ENCODE assay signal across 12 cellular contexts in the genomic region with DNA sequence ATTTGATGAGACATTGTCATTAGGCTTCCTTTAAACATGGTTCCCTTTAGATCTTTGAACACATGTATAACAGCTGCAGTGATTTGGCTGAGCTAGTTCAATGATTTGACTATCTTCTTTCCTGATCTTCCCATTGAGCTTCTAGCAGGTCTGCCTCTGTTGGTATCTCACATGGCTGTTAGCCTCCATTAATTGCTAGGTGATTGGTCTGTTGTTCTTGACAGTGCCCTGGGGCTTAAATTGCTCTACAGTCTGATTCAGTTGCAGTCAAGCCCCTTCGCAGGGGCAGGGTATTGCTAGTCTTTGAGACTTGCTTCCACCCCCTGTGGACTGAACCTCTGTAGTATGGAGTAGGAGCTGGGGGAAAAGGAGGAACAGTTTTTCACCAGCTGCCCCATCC.
"Had no signal": no experiment of that assay in that cellular context is flagged by ENCODE, and none has a peak within 500 bp of the region (broad histone marks: within the 10 kb centered on the region; RNA-seq: fewer than 3 reads in every experiment).

No MANE protein-coding gene starts in this region.

- ATAC-seq: activated CD4-positive, CD25-positive, alpha-beta regulatory T cell treated with anti-CD3 and anti-CD28 coated beads, Interleukin-2, amount 50 U/mL, for 24 hours; left lobe of liver; natural killer cell treated with Interleukin-12 subunit alpha and Interleukin-12 subunit beta and Interleukin-15 and Interleukin-18, amount 100 ng/mL, for 72 hours had no signal

- H3K36me3 ChIP-seq: brain microvascular endothelial cell had no signal

- H3K27ac ChIP-seq: brain microvascular endothelial cell had no signal

- DNase-seq: activated effector memory CD4-positive, alpha-beta T cell treated with Interleukin-2 at 50 U/mL for 16 hours; activated T-cell treated with anti-CD3 and anti-CD28 coated beads, Interleukin-2, amount 50 U/mL, for 1 hour; amygdala; brain microvascular endothelial cell; erythroblast; hypothalamus; mammary epithelial cell; stimulated activated CD4-positive, alpha-beta T cell treated with anti-CD3 and anti-CD28 coated beads, Interleukin-2, amount 100 ng/mL, for 48 hours; stimulated activated naive CD4-positive, alpha-beta T cell treated with Interleukin-2 at 50 U/mL for 16 hours had no signal
